In the genomic region with DNA sequence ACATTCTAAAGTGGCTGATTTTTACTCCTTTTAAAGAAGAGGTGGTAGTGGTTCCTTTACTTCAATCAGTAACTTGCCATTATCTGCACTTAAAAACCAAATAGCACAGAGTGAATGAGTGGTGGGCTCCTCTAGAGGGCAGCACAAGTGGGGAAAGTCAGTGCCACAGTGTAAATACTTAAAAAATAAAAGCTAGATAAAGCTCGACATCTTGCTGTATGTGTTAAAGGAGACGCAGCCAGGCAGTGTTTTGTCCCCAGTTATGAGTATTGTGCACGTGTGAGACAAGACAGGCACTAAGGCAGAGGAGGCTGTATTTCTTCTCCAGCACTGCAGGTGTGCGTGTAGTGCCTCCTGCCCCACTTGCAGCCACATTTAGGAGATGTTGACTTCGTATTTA, we compare ENCODE assay signal across 8 cellular contexts. TPM values are rescaled to one million over a fixed set of nuclear protein-coding genes. Genes with fewer than 3 reads are reported as not detected.
A peak's percentile ranks its signal among the peaks of the same experiment; 100 is the strongest.
DNase-seq lines count a peak whose midpoint lies in the region; ATAC-seq, FAIRE-seq and TF ChIP-seq lines count a peak whose summit lies in the region.

No MANE protein-coding gene starts in this region.

- in situ Hi-C loops in GM13976 (cut with MboI; ENCODE audit: low sequenced_read_pairs, unreplicated experiment): no loop called here

- peaks cover 11% of the 10 kb centered on the region for H3K4me1 Mint-ChIP-seq in glutamatergic neuron (ENCODE audit: low read depth, unreplicated experiment)
- H3K4me1 Mint-ChIP-seq in stimulated activated effector memory CD8-positive, alpha-beta T cell treated with anti-CD3 and anti-CD28 coated beads, Interleukin-12 subunit alpha, Interleukin-12 subunit beta, amount 100 ng/mL, for 72 hours: no peaks in the 10 kb centered on the region

- FAIRE-seq in H54 (lab: Jason Lieb, UNC): no peak

- peak overlapping the region; percentile 24 for H3K27ac Mint-ChIP-seq in glutamatergic neuron (ENCODE audit: unreplicated experiment)
- no peak overlapping the region for H3K27ac Mint-ChIP-seq in stimulated activated effector memory CD8-positive, alpha-beta T cell treated with anti-CD3 and anti-CD28 coated beads, Interleukin-12 subunit alpha, Interleukin-12 subunit beta, amount 100 ng/mL, for 72 hours

- H3K27ac ChIP-seq in VCaP: no peak overlapping the region

- peaks cover 3% of the 10 kb centered on the region for H3K27me3 Mint-ChIP-seq in glutamatergic neuron (ENCODE audit: unreplicated experiment)

- peaks cover 6% of the 10 kb centered on the region for H3K9me3 Mint-ChIP-seq in glutamatergic neuron (ENCODE audit: unreplicated experiment)
- no peaks in the 10 kb centered on the region for H3K9me3 Mint-ChIP-seq in stimulated activated effector memory CD8-positive, alpha-beta T cell treated with anti-CD3 and anti-CD28 coated beads, Interleukin-12 subunit alpha, Interleukin-12 subunit beta, amount 100 ng/mL, for 72 hours

- TF ChIP-seq CTCF in GM13976 (IDR thresholded peaks at IDR 0.05; ENCODE audit: borderline replicate concordance, control extremely low read depth, extremely low read depth, insufficient read depth, missing control alignments): peak; percentile 23
- TF ChIP-seq CTCF in VCaP (conservative IDR thresholded peaks at IDR 0.05): peak; percentile 88
- peak; percentile 60 for TF ChIP-seq CTCF in glutamatergic neuron (IDR thresholded peaks at IDR 0.05; ENCODE audit: partially characterized antibody, unreplicated experiment)

- peak; percentile 49 for ATAC-seq in HG03558 (IDR thresholded peaks at IDR 0.05; ENCODE audit: extremely low read depth, unreplicated experiment)
- peak; percentile 44 for ATAC-seq in stimulated activated effector memory CD8-positive, alpha-beta T cell treated with anti-CD3 and anti-CD28 coated beads, Interleukin-12 subunit alpha, Interleukin-12 subunit beta, amount 100 ng/mL, for 72 hours

- H3K4me3 Mint-ChIP-seq in glutamatergic neuron (ENCODE audit: unreplicated experiment): no peak overlapping the region
- no peak overlapping the region for H3K4me3 Mint-ChIP-seq in stimulated activated effector memory CD8-positive, alpha-beta T cell treated with anti-CD3 and anti-CD28 coated beads, Interleukin-12 subunit alpha, Interleukin-12 subunit beta, amount 100 ng/mL, for 72 hours

- no peak for TF ChIP-seq POLR2A in H54 (IDR thresholded peaks at IDR 0.05; ENCODE audit: low read depth, low read length)

- no peaks in the 10 kb centered on the region for H3K36me3 Mint-ChIP-seq in glutamatergic neuron (ENCODE audit: unreplicated experiment)
- H3K36me3 Mint-ChIP-seq in stimulated activated effector memory CD8-positive, alpha-beta T cell treated with anti-CD3 and anti-CD28 coated beads, Interleukin-12 subunit alpha, Interleukin-12 subunit beta, amount 100 ng/mL, for 72 hours: peaks cover 64% of the 10 kb centered on the region

- peak; percentile 3 for DNase-seq in CD1c-positive myeloid dendritic cell (ENCODE audit: extremely low spot score)
- DNase-seq in GM13976 (ENCODE audit: low spot score): peak; percentile 10
- peak; percentile 48 for DNase-seq in glutamatergic neuron
- DNase-seq in stimulated activated effector memory CD8-positive, alpha-beta T cell treated with anti-CD3 and anti-CD28 coated beads, Interleukin-12 subunit alpha, Interleukin-12 subunit beta, amount 100 ng/mL, for 72 hours (ENCODE audit: low spot score in 2 of 2): no peak
- DNase-seq in H54 (ENCODE audit: insufficient read length, low spot score): no peak
- no peak for DNase-seq in activated CD4-positive, CD25-positive, alpha-beta regulatory T cell treated with anti-CD3 and anti-CD28 coated beads, Interleukin-2, amount 50 U/mL, for 72 hours

RNA-seq across cellular contexts. Expression of a gene that starts 24.6 kb away (rescaled TPM):
- total RNA-seq in glutamatergic neuron (ENCODE audit: unreplicated experiment): 20.9 TPM

Comparison
In these comparisons a context has a peak if more than half of its experiments do, and no peak if none do; other contexts are left out.
1. DNase-seq: peak in CD1c-positive myeloid dendritic cell (single experiment), GM13976 (single experiment) and glutamatergic neuron (single experiment); none in stimulated activated effector memory CD8-positive, alpha-beta T cell treated with anti-CD3 and anti-CD28 coated beads, Interleukin-12 subunit alpha, Interleukin-12 subunit beta, amount 100 ng/mL, for 72 hours (0 of 2), H54 (single experiment) and activated CD4-positive, CD25-positive, alpha-beta regulatory T cell treated with anti-CD3 and anti-CD28 coated beads, Interleukin-2, amount 50 U/mL, for 72 hours (single experiment).
2. CTCF ChIP-seq: peak in every context shown above with its lines; median percentile 88 in VCaP; 60 in glutamatergic neuron; 23 in GM13976.